25 cellular contexts compared by ENCODE assay signal in genomic region chr13:98934243-98934642, GRCh38.
"Had no signal": no experiment of that assay in that cellular context is flagged by ENCODE, and none has a peak within 500 bp of the region (broad histone marks: within the 10 kb centered on the region; RNA-seq: fewer than 3 reads in every experiment).

No MANE protein-coding gene starts in this region.

- H3K4me1 ChIP-seq: left lung, uterus had no signal

- H3K36me3 ChIP-seq: lower lobe of right lung, ovary, right atrium auricular region, thoracic aorta, uterus had no signal

- DNase-seq: hypothalamus; immature natural killer cell; kidney; left colon; left lung; lower lobe of right lung; mammary epithelial cell; midbrain; mucosa of descending colon; naive thymus-derived CD4-positive, alpha-beta T cell; ovary; stimulated activated CD4-positive, alpha-beta T cell treated with anti-CD3 and anti-CD28 coated beads, Interleukin-12 subunit alpha, Interleukin-12 subunit beta, amount 100 ng/mL, for 4 hours; stimulated activated CD4-positive, alpha-beta T cell treated with anti-CD3 and anti-CD28 coated beads, Interleukin-15, amount 100 ng/mL, for 24 hours; stimulated activated CD4-positive, alpha-beta T cell treated with anti-CD3 and anti-CD28 coated beads, Interleukin-2, amount 100 ng/mL, for 24 hours; stimulated activated CD4-positive, alpha-beta T cell treated with anti-CD3 and anti-CD28 coated beads, Interleukin-4, amount 100 ng/mL, for 1 hour; stimulated activated naive B cell treated with anti-CD40 and anti-IgM and Interleukin-4, amounts not matched to agents 10 μg/mL and 1 μg/mL and 100 μg/mL, for 72 hours; tibial artery; uterus had no signal

- H3K27me3 ChIP-seq: left lung, ovary, right atrium auricular region, suprapubic skin, tibial artery, uterus had no signal

- FAIRE-seq: islet of Langerhans, kidney had no signal

- ATAC-seq: left colon; left lung; lower lobe of right lung; mucosa of descending colon; naive thymus-derived CD4-positive, alpha-beta T cell; natural killer cell treated with Interleukin-12 subunit alpha and Interleukin-12 subunit beta and Interleukin-15 and Interleukin-18, amount 100 ng/mL, for 72 hours; sciatic nerve; stimulated activated naive B cell treated with anti-CD40 and anti-IgM and Interleukin-4, amounts not matched to agents 10 μg/mL and 1 μg/mL and 100 μg/mL, for 72 hours had no signal

- H3K4me3 ChIP-seq: left lung, lower lobe of right lung, mucosa of descending colon, ovary, right atrium auricular region, skin epidermis, suprapubic skin, thoracic aorta, tibial artery, uterus had no signal

- H3K9me3 ChIP-seq: ovary had no signal

- H3K27ac ChIP-seq: left lung, lower lobe of right lung, ovary, right atrium auricular region, skin epidermis, suprapubic skin, thoracic aorta, tibial artery, uterus had no signal
